12 cellular contexts compared by ENCODE assay signal in the genomic region with DNA sequence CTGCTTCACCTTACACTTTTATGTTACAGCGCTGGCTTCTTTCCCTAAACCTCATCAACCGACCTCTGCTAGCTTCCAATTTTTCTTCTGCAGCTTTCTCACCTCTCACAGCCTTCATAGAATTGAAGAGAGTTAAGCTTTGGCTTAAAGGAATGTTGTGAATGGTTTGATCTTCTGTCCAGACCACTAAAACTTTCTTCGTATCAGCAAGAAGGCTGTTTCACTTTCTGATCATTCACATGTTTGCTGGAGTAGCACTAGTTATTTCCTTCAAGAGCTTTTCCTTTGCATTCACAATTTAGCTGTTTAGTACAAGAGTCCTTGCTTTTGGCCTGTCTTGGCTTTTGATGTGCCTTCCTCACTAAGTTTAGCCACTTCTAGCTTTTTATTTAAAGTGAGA. TPM values are rescaled to one million over a fixed set of nuclear protein-coding genes. Genes with fewer than 3 reads are reported as not detected.
DNase-seq lines count a peak whose midpoint lies in the region; ATAC-seq and TF ChIP-seq lines count a peak whose summit lies in the region.
"Had no signal": no experiment of that assay in that cellular context is flagged by ENCODE, and none has a peak within 500 bp of the region (broad histone marks: within the 10 kb centered on the region; RNA-seq: fewer than 3 reads in every experiment).

No MANE protein-coding gene starts in this region.

- no peak for TF ChIP-seq CTCF in GM06990 (IDR thresholded peaks at IDR 0.05; ENCODE audit: insufficient read depth, low read length, poor library complexity, severe bottlenecking)

- H3K36me3 Mint-ChIP-seq in activated T-helper 17 cell treated with anti-CD3 and anti-CD28 coated beads, Interleukin-2, amount 50 U/mL, for 72 hours (ENCODE audit: low read depth), result peaks cover 8% of the 10 kb centered on the region
- H3K36me3 Mint-ChIP-seq in naive B cell, result peaks cover 0 to 7% of the 10 kb centered on the region in 2 donors

- H3K36me3 ChIP-seq in GM06990 (ENCODE audit: control insufficient read depth, insufficient read depth, low read length), result peaks cover 2% of the 10 kb centered on the region; the same call in 1 of the 2 replicates
- H3K36me3 ChIP-seq: tibial artery had no signal

- peaks cover 34% of the 10 kb centered on the region for H3K4me1 Mint-ChIP-seq in activated T-helper 17 cell treated with anti-CD3 and anti-CD28 coated beads, Interleukin-2, amount 50 U/mL, for 72 hours
- peaks cover 39 to 64% (median 41%) of the 10 kb centered on the region in 3 donors for H3K4me1 Mint-ChIP-seq in naive B cell

- peak; percentile 33 for ATAC-seq in HG02610 (IDR thresholded peaks at IDR 0.05; ENCODE audit: unreplicated experiment)
- ATAC-seq in activated T-helper 17 cell treated with anti-CD3 and anti-CD28 coated beads, Interleukin-2, amount 50 U/mL, for 72 hours (replicated peaks), result peak; percentile 16
- ATAC-seq in naive B cell (ENCODE audit: low read depth in 2 of 2), result peak; percentile 40 to 45
- no peak for ATAC-seq in HG03108 (IDR thresholded peaks at IDR 0.05; ENCODE audit: unreplicated experiment)
- ATAC-seq in GM21360 (IDR thresholded peaks at IDR 0.05; ENCODE audit: unreplicated experiment), result no peak

- H3K9me3 Mint-ChIP-seq in activated T-helper 17 cell treated with anti-CD3 and anti-CD28 coated beads, Interleukin-2, amount 50 U/mL, for 72 hours, result no peaks in the 10 kb centered on the region
- H3K9me3 Mint-ChIP-seq in naive B cell, result no peaks in the 10 kb centered on the region

- H3K4me3 ChIP-seq in GM06990 (replicated peaks; ENCODE audit: low read depth, low read length), result peak overlapping the region; percentile 4
- H3K4me3 ChIP-seq: tibial artery had no signal

- H3K27me3 Mint-ChIP-seq in activated T-helper 17 cell treated with anti-CD3 and anti-CD28 coated beads, Interleukin-2, amount 50 U/mL, for 72 hours, result no peaks in the 10 kb centered on the region
- H3K27me3 Mint-ChIP-seq in naive B cell, result no peaks in the 10 kb centered on the region

- H3K4me3 Mint-ChIP-seq in activated T-helper 17 cell treated with anti-CD3 and anti-CD28 coated beads, Interleukin-2, amount 50 U/mL, for 72 hours, result peak overlapping the region; percentile 81
- peak overlapping the region; percentile 46 to 80 (median 72) for H3K4me3 Mint-ChIP-seq in naive B cell

- DNase-seq in GM06990 (ENCODE audit: extremely low read depth, insufficient read length) (no peak), naive B cell (no peak), NCI-H1436 (lab: John Stamatoyannopoulos, UW) (no peak), NCI-H524 treated with DMSO at 0.1 percent for 48 hours (lab: John Stamatoyannopoulos, UW) (no peak)
- DNase-seq: DMS 273 treated with DMSO at 0.1 percent for 48 hours, NCI-H1436 treated with DMSO at 0.1 percent for 48 hours, SK-N-SH, tibial artery had no signal

- H3K27ac Mint-ChIP-seq in activated T-helper 17 cell treated with anti-CD3 and anti-CD28 coated beads, Interleukin-2, amount 50 U/mL, for 72 hours, result peak overlapping the region; percentile 77
- H3K27ac Mint-ChIP-seq in naive B cell, result peak overlapping the region; percentile 10 to 92 (median 82)

- no peaks in the 10 kb centered on the region for H3K27me3 ChIP-seq in GM06990 (replicated peaks; ENCODE audit: control insufficient read depth, insufficient read depth, low read length)
- H3K27me3 ChIP-seq: tibial artery had no signal

RNA-seq across cellular contexts. Expression of gene NR3C1, which starts 49.5 kb away (rescaled TPM):
- total RNA-seq in activated T-helper 17 cell treated with anti-CD3 and anti-CD28 coated beads, Interleukin-2, amount 50 U/mL, for 72 hours, result 10 to 100 TPM; 33.2 to 48.3 TPM
- polyA plus RNA-seq in naive B cell (ENCODE audit: low read depth in 6 of 6), result 100 to 1,000 TPM in 5 of 6 donors, 10 to 100 TPM in 1; 87.7 to 150 (median 106) TPM

Comparison
In these comparisons a context has a peak if more than half of its experiments do, and no peak if none do; other contexts are left out.
1. ATAC-seq: peak in HG02610 (single experiment), activated T-helper 17 cell treated with anti-CD3 and anti-CD28 coated beads, Interleukin-2, amount 50 U/mL, for 72 hours (single experiment) and naive B cell (2 of 2); none in HG03108 (single experiment) and GM21360 (single experiment).